ENCODE assay signal across 8 cellular contexts in the genomic region with DNA sequence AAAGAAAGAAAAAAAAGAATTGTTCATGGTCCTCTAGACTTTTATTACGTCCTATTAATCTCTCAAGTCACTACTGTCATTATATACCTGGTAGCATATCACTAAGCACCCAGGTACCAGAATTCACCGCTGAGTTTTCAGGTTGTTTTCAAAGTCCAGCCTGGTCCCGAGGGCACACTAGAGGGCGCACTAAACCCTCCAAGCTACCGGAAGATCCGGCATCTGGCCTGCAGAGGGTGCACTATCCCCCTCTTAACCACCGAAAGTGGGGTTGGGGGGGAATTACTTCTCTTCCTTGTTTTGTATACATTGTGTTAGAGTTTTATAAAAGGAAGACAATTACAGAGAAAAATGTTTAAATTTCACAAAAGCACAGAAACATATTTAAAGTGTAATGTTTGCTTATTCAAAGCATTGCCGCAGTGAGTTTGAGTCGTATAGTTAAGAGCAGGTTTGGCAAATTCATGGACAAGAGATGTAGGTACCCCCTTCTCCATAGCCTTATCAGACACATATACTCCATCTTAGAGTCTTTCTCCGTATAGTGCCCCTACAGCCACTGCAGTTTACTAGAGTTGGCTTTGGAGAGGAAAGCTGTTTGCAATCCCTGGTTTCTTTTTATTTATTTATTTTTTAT. TPM values are rescaled to one million over a fixed set of nuclear protein-coding genes. Genes with fewer than 3 reads are reported as not detected.
DNase-seq lines count a peak whose midpoint lies in the region; ATAC-seq and TF ChIP-seq lines count a peak whose summit lies in the region.

No MANE protein-coding gene starts in this region.

- CTCF ChIA-PET in activated CD8-positive, alpha-beta memory T cell treated with anti-CD3 and anti-CD28 coated beads, Interleukin-2, amount 10 ng/mL, durations not matched to agents 7 days and 5 days (lab: Charles Lee): interaction anchor here (0.6 to 3.5 kb wide), 41 partner anchors 9 to 257 kb away, joined by 3 to 43 read pairs (median 4); a partner anchor contains a TSS

- no peak overlapping the region for H3K4me3 ChIP-seq in epithelial cell of esophagus (ENCODE audit: low read length)

- H3K27me3 Mint-ChIP-seq in activated CD8-positive, alpha-beta memory T cell treated with anti-CD3 and anti-CD28 coated beads, Interleukin-2, amount 10 ng/mL, durations not matched to agents 7 days and 5 days: peaks cover 19% of the 10 kb centered on the region
- H3K27me3 Mint-ChIP-seq in nephron progenitor cell (ENCODE audit: low read depth, poor library complexity): peaks cover 9% of the 10 kb centered on the region

- H3K27ac Mint-ChIP-seq in activated CD8-positive, alpha-beta memory T cell treated with anti-CD3 and anti-CD28 coated beads, Interleukin-2, amount 10 ng/mL, durations not matched to agents 7 days and 5 days: no peak overlapping the region
- no peak overlapping the region for H3K27ac Mint-ChIP-seq in nephron progenitor cell

- no peak overlapping the region for H3K4me3 Mint-ChIP-seq in activated CD8-positive, alpha-beta memory T cell treated with anti-CD3 and anti-CD28 coated beads, Interleukin-2, amount 10 ng/mL, durations not matched to agents 7 days and 5 days
- H3K4me3 Mint-ChIP-seq in nephron progenitor cell: no peak overlapping the region

- no peaks in the 10 kb centered on the region for H3K36me3 Mint-ChIP-seq in activated CD8-positive, alpha-beta memory T cell treated with anti-CD3 and anti-CD28 coated beads, Interleukin-2, amount 10 ng/mL, durations not matched to agents 7 days and 5 days
- H3K36me3 Mint-ChIP-seq in nephron progenitor cell (ENCODE audit: low read depth): no peaks in the 10 kb centered on the region

- peak; percentile 100 for TF ChIP-seq CTCF in epithelial cell of esophagus (IDR thresholded peaks at IDR 0.05; ENCODE audit: insufficient read depth, low read depth, low read length, missing control alignments)
- peak; percentile 99 for TF ChIP-seq CTCF in nephron progenitor cell (IDR thresholded peaks at IDR 0.05)

- DNase-seq in DMS53 (lab: John Stamatoyannopoulos, UW) (peak; percentile 87), HK-2 (ENCODE audit: unreplicated experiment) (peak; percentile 72), NOMO-1 treated with DMSO at 0.1 percent for 48 hours (lab: John Stamatoyannopoulos, UW; ENCODE audit: unreplicated experiment) (peak; percentile 86), epithelial cell of esophagus (ENCODE audit: low read depth) (peak; percentile 76), nephron progenitor cell (peak; percentile 83)
- DNase-seq in activated CD8-positive, alpha-beta memory T cell treated with anti-CD3 and anti-CD28 coated beads, Interleukin-2, amount 10 ng/mL, durations not matched to agents 7 days and 5 days: peak; percentile 84
- DNase-seq in stimulated activated naive CD4-positive, alpha-beta T cell treated with Interleukin-2 at 50 U/mL for 16 hours (lab: John Stamatoyannopoulos, UW): peak; percentile 55

- no peaks in the 10 kb centered on the region for H3K9me3 Mint-ChIP-seq in activated CD8-positive, alpha-beta memory T cell treated with anti-CD3 and anti-CD28 coated beads, Interleukin-2, amount 10 ng/mL, durations not matched to agents 7 days and 5 days (ENCODE audit: low read depth)
- H3K9me3 Mint-ChIP-seq in nephron progenitor cell: peaks cover 7% of the 10 kb centered on the region

- peaks cover 8% of the 10 kb centered on the region for H3K4me1 Mint-ChIP-seq in activated CD8-positive, alpha-beta memory T cell treated with anti-CD3 and anti-CD28 coated beads, Interleukin-2, amount 10 ng/mL, durations not matched to agents 7 days and 5 days
- H3K4me1 Mint-ChIP-seq in nephron progenitor cell: no peaks in the 10 kb centered on the region

- ATAC-seq in GM21381 (IDR thresholded peaks at IDR 0.05; ENCODE audit: unreplicated experiment): peak; percentile 94
- peak; percentile 96 for ATAC-seq in activated CD8-positive, alpha-beta memory T cell treated with anti-CD3 and anti-CD28 coated beads, Interleukin-2, amount 10 ng/mL, durations not matched to agents 7 days and 5 days

RNA-seq across cellular contexts. Expression of a gene that starts 19.2 kb away (rescaled TPM):
- not detected for total RNA-seq in activated CD8-positive, alpha-beta memory T cell treated with anti-CD3 and anti-CD28 coated beads, Interleukin-2, amount 10 ng/mL, durations not matched to agents 7 days and 5 days

RNA-seq across cellular contexts. Expression of a gene that starts 34.8 kb away (rescaled TPM):
- 10 to 100 TPM; 25.8 to 33.1 TPM for total RNA-seq in activated CD8-positive, alpha-beta memory T cell treated with anti-CD3 and anti-CD28 coated beads, Interleukin-2, amount 10 ng/mL, durations not matched to agents 7 days and 5 days
